Comparison of ENCODE assay signal across 25 cellular contexts in genomic region chr15:79990280-79990996, GRCh38. TPM values are rescaled to one million over a fixed set of nuclear protein-coding genes. Genes with fewer than 3 reads are reported as not detected.
A peak's percentile ranks its signal among the peaks of the same experiment; 100 is the strongest.
DNase-seq lines count a peak whose midpoint lies in the region; ATAC-seq, FAIRE-seq and TF ChIP-seq lines count a peak whose summit lies in the region.
"Had no signal": no experiment of that assay in that cellular context is flagged by ENCODE, and none has a peak within 500 bp of the region (broad histone marks: within the 10 kb centered on the region; RNA-seq: fewer than 3 reads in every experiment).

No MANE protein-coding gene starts in this region.

- H3K9ac ChIP-seq in neuronal stem cell (ENCODE audit: low read depth, low read length, poor library complexity), result no peak overlapping the region
- H3K9ac ChIP-seq: BLaER1 had no signal

- H3K4me3 ChIP-seq in neuronal stem cell (ENCODE audit: low read length in 2 of 2), result no peak overlapping the region
- H3K4me3 ChIP-seq: BLaER1, MG63, PC-9, SJCRH30 had no signal

- H3K23ac ChIP-seq in neuronal stem cell (ENCODE audit: low read depth, low read length, poor library complexity), result no peak overlapping the region

- no peak for ATAC-seq in stimulated activated memory B cell treated with anti-CD40 and anti-IgM and Interleukin-4, amounts not matched to agents 10 μg/mL and 1 μg/mL and 100 μg/mL, for 72 hours
- ATAC-seq in HG02852 (IDR thresholded peaks at IDR 0.05; ENCODE audit: unreplicated experiment), result no peak
- ATAC-seq: Right ventricle myocardium inferior, SK-N-SH treated with all-trans-retinoic acid at 6 μM for 48 hours had no signal

- no peak overlapping the region for H2AFZ ChIP-seq in neuronal stem cell (ENCODE audit: low read length)
- H2AFZ ChIP-seq: PC-9 had no signal

- no CpG with 5 or more reads among the region's 8 CpGs for WGBS in neuronal stem cell (ENCODE audit: extremely low coverage in 2 of 2, insufficient read length in 2 of 2, insufficient replicate concordance in 1 of 2), 2 donors

- H3K27me3 Mint-ChIP-seq in stimulated activated memory B cell treated with anti-CD40 and anti-IgM and Interleukin-4, amounts not matched to agents 10 μg/mL and 1 μg/mL and 100 μg/mL, for 72 hours, result no peaks in the 10 kb centered on the region
- H3K27me3 Mint-ChIP-seq in nephron progenitor cell (ENCODE audit: low read depth, poor library complexity), result peaks cover 6% of the 10 kb centered on the region
- H3K27me3 Mint-ChIP-seq: CD4-positive, alpha-beta T cell had no signal

- no peak overlapping the region for H2BK5ac ChIP-seq in neuronal stem cell (ENCODE audit: low read length)

- peak overlapping the region; percentile 14; the same call in 1 of the 2 replicates for H3K27ac ChIP-seq in VCaP
- no peak overlapping the region for H3K27ac ChIP-seq in neuronal stem cell (replicated peaks; ENCODE audit: low read length)
- H3K27ac ChIP-seq: BLaER1, PC-9, SJCRH30 had no signal

- TF ChIP-seq POLR2A in GM12891 (IDR thresholded peaks at IDR 0.05; ENCODE audit: low read depth, low read length), result no peak

- H3K36me3 Mint-ChIP-seq in stimulated activated memory B cell treated with anti-CD40 and anti-IgM and Interleukin-4, amounts not matched to agents 10 μg/mL and 1 μg/mL and 100 μg/mL, for 72 hours, result peaks cover 6% of the 10 kb centered on the region
- no peaks in the 10 kb centered on the region for H3K36me3 Mint-ChIP-seq in nephron progenitor cell (ENCODE audit: low read depth)

- H4K8ac ChIP-seq in neuronal stem cell (ENCODE audit: low read depth, low read length), result no peak overlapping the region

- FAIRE-seq in GM12891 (lab: Jason Lieb, UNC), result no peak
- FAIRE-seq: A204.1, G401.6, HepG2 had no signal

- no peaks in the 10 kb centered on the region for H3K9me3 Mint-ChIP-seq in stimulated activated memory B cell treated with anti-CD40 and anti-IgM and Interleukin-4, amounts not matched to agents 10 μg/mL and 1 μg/mL and 100 μg/mL, for 72 hours
- no peaks in the 10 kb centered on the region for H3K9me3 Mint-ChIP-seq in nephron progenitor cell
- H3K9me3 Mint-ChIP-seq: CD4-positive, alpha-beta T cell had no signal

- H2BK120ac ChIP-seq in neuronal stem cell (ENCODE audit: low read depth, low read length), result no peak overlapping the region

- H3K14ac ChIP-seq in neuronal stem cell (ENCODE audit: low read length), result no peak overlapping the region

- TF ChIP-seq CTCF in VCaP (conservative IDR thresholded peaks at IDR 0.05) (no peak), nephron progenitor cell (IDR thresholded peaks at IDR 0.05) (no peak)

- no peaks in the 10 kb centered on the region for H3K36me3 ChIP-seq in neuronal stem cell (replicated peaks in 1 of 2; ENCODE audit: control insufficient read depth in 2 of 2, insufficient read depth in 2 of 2, low read length in 2 of 2)
- H3K36me3 ChIP-seq: BLaER1, MG63, SJCRH30 had no signal

- H3K9me3 ChIP-seq in neuronal stem cell (replicated peaks in 1 of 2; ENCODE audit: control insufficient read depth in 2 of 2, insufficient read depth in 1 of 2, low read depth in 1 of 2, low read length in 2 of 2), result no peaks in the 10 kb centered on the region
- H3K9me3 ChIP-seq: BLaER1, MG63, SJCRH30 had no signal

- peak overlapping the region; percentile 60 for H3K27ac Mint-ChIP-seq in stimulated activated memory B cell treated with anti-CD40 and anti-IgM and Interleukin-4, amounts not matched to agents 10 μg/mL and 1 μg/mL and 100 μg/mL, for 72 hours
- no peak overlapping the region for H3K27ac Mint-ChIP-seq in nephron progenitor cell
- H3K27ac Mint-ChIP-seq: CD4-positive, alpha-beta T cell had no signal

- H3K4me3 Mint-ChIP-seq in stimulated activated memory B cell treated with anti-CD40 and anti-IgM and Interleukin-4, amounts not matched to agents 10 μg/mL and 1 μg/mL and 100 μg/mL, for 72 hours, result no peak overlapping the region
- H3K4me3 Mint-ChIP-seq in nephron progenitor cell, result no peak overlapping the region
- H3K4me3 Mint-ChIP-seq: CD4-positive, alpha-beta T cell had no signal

- H3K4me1 Mint-ChIP-seq in stimulated activated memory B cell treated with anti-CD40 and anti-IgM and Interleukin-4, amounts not matched to agents 10 μg/mL and 1 μg/mL and 100 μg/mL, for 72 hours, result peaks cover 43% of the 10 kb centered on the region
- H3K4me1 Mint-ChIP-seq in nephron progenitor cell, result peaks cover 13% of the 10 kb centered on the region

- H3K4me2 ChIP-seq in neuronal stem cell (ENCODE audit: insufficient read depth, low read length, poor library complexity, severe bottlenecking), result no peak overlapping the region
- H3K4me2 ChIP-seq: BLaER1, PC-9 had no signal

- peaks cover 0 to 15% (median 0%) of the 10 kb centered on the region in 3 experiments for H3K27me3 ChIP-seq in neuronal stem cell (ENCODE audit: control insufficient read depth in 3 of 3, insufficient read depth in 3 of 3, low read depth in 1 of 3, low read length in 3 of 3)
- H3K27me3 ChIP-seq: BLaER1, MG63, SJCRH30 had no signal

- DNase-seq in GM12891 (ENCODE audit: insufficient read length, low spot score), result no peak
- no peak for DNase-seq in neuronal stem cell (ENCODE audit: low spot score)
- DNase-seq in nephron progenitor cell, result no peak
- no peak for DNase-seq in activated gamma-delta T cell treated with Interleukin-2 at 50 U/mL for 16 hours
- DNase-seq in NCI-H1417 (lab: John Stamatoyannopoulos, UW), result no peak
- DNase-seq: CD4-positive, alpha-beta T cell; GOT3; MG63; NCI-H1694; NCI-H2029 treated with DMSO at 0.1 percent for 48 hours; NCI-H446 treated with DMSO at 0.1 percent for 48 hours; NCI-H526; NCI-H82; NK-92 treated with Interleukin-12 subunit alpha and Interleukin-12 subunit beta, amount 100 ng/mL, for 24 hours had no signal

- H3K4ac ChIP-seq in neuronal stem cell (ENCODE audit: low read length), result no peak overlapping the region

- H3K79me1 ChIP-seq in neuronal stem cell (ENCODE audit: low read depth, low read length), result no peaks in the 10 kb centered on the region

- no peak overlapping the region for H2BK12ac ChIP-seq in neuronal stem cell (ENCODE audit: low read length)

- no peak overlapping the region for H2BK15ac ChIP-seq in neuronal stem cell (ENCODE audit: low read length)

- no peak overlapping the region for H4K91ac ChIP-seq in neuronal stem cell (ENCODE audit: low read depth, low read length, poor library complexity)

- no peak overlapping the region for H2AK5ac ChIP-seq in neuronal stem cell (ENCODE audit: low read depth, low read length)

- peaks cover 0 to 4% of the 10 kb centered on the region in 2 donors for H3K4me1 ChIP-seq in neuronal stem cell (ENCODE audit: control insufficient read depth in 2 of 2, insufficient read depth in 1 of 2, low read depth in 1 of 2, low read length in 2 of 2)
- H3K4me1 ChIP-seq: BLaER1, SJCRH30 had no signal

- peak overlapping the region; percentile 60 for H3K18ac ChIP-seq in neuronal stem cell (ENCODE audit: low read length)

TF ChIP-seq in GM12891, 5 proteins besides CTCF, POLR2A, EP300 and RAD21:
- TF ChIP-seq PAX5 (IDR thresholded peaks at IDR 0.05; ENCODE audit: insufficient read depth, low read length, severe bottlenecking) (no peak), SPI1 (IDR thresholded peaks at IDR 0.05; ENCODE audit: low read depth, low read length) (peak; percentile 71)
TF ChIP-seq in GM12891: peak in this region for 1.

RNA-seq across cellular contexts. Expression of gene BCL2A1, which starts 19.4 kb away (rescaled TPM):
- polyA plus RNA-seq in GM12891 (2012; ENCODE audit: low read depth, missing spikeins), result 258 TPM
- 0.06 TPM for polyA plus RNA-seq in neuronal stem cell (2013, experiment 1 of 2)
- polyA plus RNA-seq in neuronal stem cell (2013, experiment 2 of 2), result 0.08 TPM
